Comparison of ENCODE assay signal across 8 cellular contexts in genomic region chr2:27735263-27735904, GRCh38. TPM values are rescaled to one million over a fixed set of nuclear protein-coding genes. Genes with fewer than 3 reads are reported as not detected.
DNase-seq lines count a peak whose midpoint lies in the region; ATAC-seq and TF ChIP-seq lines count a peak whose summit lies in the region.

No MANE protein-coding gene starts in this region.

- ATAC-seq in activated T-cell treated with anti-CD3 and anti-CD28 coated beads, Interleukin-2, amount 50 U/mL, for 72 hours (replicated peaks in 1 of 2): peak; percentile 83 to 91
- ATAC-seq in esophagus mucosa: peak; percentile 87
- peak; percentile 94 for ATAC-seq in mucosa of descending colon
- ATAC-seq in HG03196 (IDR thresholded peaks at IDR 0.05; ENCODE audit: unreplicated experiment): no peak
- no peak for ATAC-seq in HG02840 (IDR thresholded peaks at IDR 0.05; ENCODE audit: low FRiP score, unreplicated experiment)
- ATAC-seq in HG03135 (IDR thresholded peaks at IDR 0.05; ENCODE audit: unreplicated experiment): no peak

- H3K9me3 Mint-ChIP-seq in activated T-cell treated with anti-CD3 and anti-CD28 coated beads, Interleukin-2, amount 50 U/mL, for 72 hours: peaks cover 0 to 2% of the 10 kb centered on the region in 2 donors

- H3K36me3 ChIP-seq in mucosa of descending colon (ENCODE audit: low read depth): no peaks in the 10 kb centered on the region

- H3K4me1 ChIP-seq in mucosa of descending colon (ENCODE audit: low read depth): peaks cover 4% of the 10 kb centered on the region

- H3K36me3 Mint-ChIP-seq in activated T-cell treated with anti-CD3 and anti-CD28 coated beads, Interleukin-2, amount 50 U/mL, for 72 hours (ENCODE audit: insufficient read depth in 2 of 2): peaks cover 0 to 2% of the 10 kb centered on the region in 2 donors

- H3K27ac Mint-ChIP-seq in activated T-cell treated with anti-CD3 and anti-CD28 coated beads, Interleukin-2, amount 50 U/mL, for 72 hours: peak overlapping the region; percentile 42

- intact Hi-C loops in mucosa of descending colon (cut with DNase I, micrococcal nuclease): no loop called here

- H3K4me3 ChIP-seq in mucosa of descending colon: no peak overlapping the region

- no peaks in the 10 kb centered on the region for H3K9me3 ChIP-seq in mucosa of descending colon

- no peak for TF ChIP-seq CTCF in mucosa of descending colon (IDR thresholded peaks at IDR 0.05)

- H3K4me1 Mint-ChIP-seq in activated T-cell treated with anti-CD3 and anti-CD28 coated beads, Interleukin-2, amount 50 U/mL, for 72 hours (ENCODE audit: low read depth): peaks cover 29% of the 10 kb centered on the region

- H3K4me3 Mint-ChIP-seq in activated T-cell treated with anti-CD3 and anti-CD28 coated beads, Interleukin-2, amount 50 U/mL, for 72 hours: peak overlapping the region; percentile 48 to 83

- H3K27me3 Mint-ChIP-seq in activated T-cell treated with anti-CD3 and anti-CD28 coated beads, Interleukin-2, amount 50 U/mL, for 72 hours (ENCODE audit: low read depth): no peaks in the 10 kb centered on the region

- DNase-seq in LHCN-M2 (ENCODE audit: low read depth) (peak; percentile 64), mucosa of descending colon (peak; percentile 80 to 89 (median 87))
- DNase-seq in activated T-cell treated with anti-CD3 and anti-CD28 coated beads, Interleukin-2, amount 50 U/mL, for 72 hours: peak; percentile 76 to 83
- peak; percentile 34 to 59 for DNase-seq in stimulated activated CD8-positive, alpha-beta memory T cell treated with anti-CD3 and anti-CD28 coated beads, Interleukin-15, amount 100 ng/mL, for 48 hours (ENCODE audit: low read depth in 2 of 2)

RNA-seq across cellular contexts. Expression of gene MRPL33, which starts 36.1 kb away (rescaled TPM):
- 84.1 and 85.9 TPM in 2 replicates for total RNA-seq in LHCN-M2 (2014; rRNA removed)
- 267 TPM for polyA plus RNA-seq in LHCN-M2 (2012)
- 10 to 100 TPM; 61.3 to 68.1 TPM for total RNA-seq in activated T-cell treated with anti-CD3 and anti-CD28 coated beads, Interleukin-2, amount 50 U/mL, for 72 hours
- total RNA-seq in esophagus mucosa: 37.3 TPM
- total RNA-seq in mucosa of descending colon: 10 to 100 TPM; 43.4 to 88.2 (median 53.8) TPM

Comparison
In these comparisons a context has a peak if more than half of its experiments do, and no peak if none do; other contexts are left out.
1. ATAC-seq: peak in activated T-cell treated with anti-CD3 and anti-CD28 coated beads, Interleukin-2, amount 50 U/mL, for 72 hours (2 of 2), esophagus mucosa (single experiment) and mucosa of descending colon (single experiment); none in HG03196 (single experiment), HG02840 (single experiment) and HG03135 (single experiment).
2. Peak in every context shown above with its lines, with median percentiles within 50 percentile points of each other: DNase-seq.